21 cellular contexts compared by ENCODE assay signal in the genomic region with DNA sequence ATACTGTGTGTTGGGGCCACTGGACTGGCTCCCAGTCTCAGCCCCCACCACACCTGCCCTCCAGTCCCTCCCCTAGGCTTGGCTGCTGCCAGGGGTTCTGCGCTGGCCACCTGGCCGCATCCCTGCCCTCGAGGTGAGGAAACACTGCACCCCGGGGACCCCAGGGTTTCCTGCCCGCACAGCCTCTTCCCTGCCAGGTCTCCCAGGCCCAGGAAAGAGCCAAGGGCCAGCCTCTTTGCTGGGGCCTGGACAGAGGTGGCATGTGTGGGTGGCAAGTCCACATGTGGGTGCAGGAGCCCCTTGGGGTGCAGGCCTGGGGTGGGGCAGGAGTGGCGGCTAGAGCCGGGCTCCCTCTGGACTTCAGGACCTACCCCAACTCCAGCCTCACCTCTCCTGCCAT. TPM values are rescaled to one million over a fixed set of nuclear protein-coding genes. Genes with fewer than 3 reads are reported as not detected.
DNase-seq lines count a peak whose midpoint lies in the region; ATAC-seq and TF ChIP-seq lines count a peak whose summit lies in the region.
"Had no signal": no experiment of that assay in that cellular context is flagged by ENCODE, and none has a peak within 500 bp of the region (broad histone marks: within the 10 kb centered on the region; RNA-seq: fewer than 3 reads in every experiment).

No MANE protein-coding gene starts in this region.

- peaks cover 19% of the 10 kb centered on the region for H3K27me3 Mint-ChIP-seq in activated naive CD4-positive, alpha-beta T cell treated with anti-CD3 and anti-CD28 coated beads for 36 hours (ENCODE audit: low read depth)

- ATAC-seq in body of pancreas (no peak), left lobe of liver (no peak)
- ATAC-seq: left ventricle myocardium superior; stimulated activated naive CD8-positive, alpha-beta T cell treated with anti-CD3 and anti-CD28 coated beads, Interleukin-15, Interleukin-2, amounts not matched to agents 100 U/mL and 50 U/mL, for 24 hours had no signal

- H3K4me3 ChIP-seq in H7 (ENCODE audit: insufficient read depth, low read depth, low read length) (no peak overlapping the region), body of pancreas (no peak overlapping the region), transverse colon (no peak overlapping the region), ascending aorta (no peak overlapping the region), MG63 (no peak overlapping the region)
- H3K4me3 ChIP-seq: coronary artery had no signal

- H3K27ac ChIP-seq in body of pancreas, result peak overlapping the region; percentile 74 to 94 (median 88)
- H3K27ac ChIP-seq in transverse colon, result peak overlapping the region in 3 of 4 donors; percentile 93 to 94 (median 94)
- H3K27ac ChIP-seq in ascending aorta, result peak overlapping the region in 1 of 2 donors; percentile 20
- H3K27ac ChIP-seq: parathyroid adenoma had no signal

- TF ChIP-seq POLR2A in body of pancreas (IDR thresholded peaks at IDR 0.05) (no peak), transverse colon (IDR thresholded peaks at IDR 0.05) (no peak)

- DNase-seq in H7 (peak; percentile 64), body of pancreas (no peak), left lobe of liver (ENCODE audit: low spot score) (peak; percentile 45), transverse colon (no peak), germinal center (ENCODE audit: low spot score) (no peak), ascending aorta (ENCODE audit: low spot score in 2 of 2) (no peak), MG63 (no peak)
- no peak for DNase-seq in activated naive CD4-positive, alpha-beta T cell treated with anti-CD3 and anti-CD28 coated beads for 36 hours
- DNase-seq: activated CD4-positive, alpha-beta T cell treated with anti-CD3 and anti-CD28 coated beads, Interleukin-2, amount 50 U/mL, for 4 hours; activated naive CD4-positive, alpha-beta T cell treated with Interleukin-2 at 50 U/mL for 16 hours; activated T-cell treated with anti-CD3 and anti-CD28 coated beads for 4 hours; DMS53; erythroblast; left ventricle myocardium superior; NCI-H146; NCI-H774; stimulated activated CD4-positive, alpha-beta T cell treated with anti-CD3 and anti-CD28 coated beads, Interleukin-1b, Interleukin-23, amount 100 ng/mL, for 48 hours; stimulated activated naive CD8-positive, alpha-beta T cell treated with anti-CD3 and anti-CD28 coated beads, Interleukin-15, Interleukin-2, amounts not matched to agents 100 U/mL and 50 U/mL, for 24 hours had no signal

- H3K9me3 Mint-ChIP-seq in activated naive CD4-positive, alpha-beta T cell treated with anti-CD3 and anti-CD28 coated beads for 36 hours, result no peaks in the 10 kb centered on the region

- H3K9me3 ChIP-seq in body of pancreas, result no peaks in the 10 kb centered on the region
- no peaks in the 10 kb centered on the region for H3K9me3 ChIP-seq in transverse colon
- no peaks in the 10 kb centered on the region for H3K9me3 ChIP-seq in ascending aorta
- H3K9me3 ChIP-seq in MG63, result no peaks in the 10 kb centered on the region

- H3K4me1 Mint-ChIP-seq in activated naive CD4-positive, alpha-beta T cell treated with anti-CD3 and anti-CD28 coated beads for 36 hours (ENCODE audit: low read depth), result peaks cover 5% of the 10 kb centered on the region

- in situ Hi-C loops in transverse colon (cut with MboI; ENCODE audit: low pct_ligation_motif_present in 1 of 4, low pct_unique_long_range_greater_than_20kb in 1 of 4, low sequenced_read_pairs in 3 of 4), result no loop called here

- TF ChIP-seq CTCF in body of pancreas (IDR thresholded peaks at IDR 0.05) (no peak), transverse colon (IDR thresholded peaks at IDR 0.05) (no peak), ascending aorta (IDR thresholded peaks at IDR 0.05) (no peak)

- CTCF ChIA-PET in activated naive CD4-positive, alpha-beta T cell treated with anti-CD3 and anti-CD28 coated beads for 36 hours (lab: Charles Lee), result no interaction called here

- WGBS in body of pancreas, 2 donors, result 70 to 80% methylated on average over 3 to 7 of the region's 7 CpGs
- WGBS in transverse colon (ENCODE audit: low coverage in 1 of 2), 2 donors, result 71% methylated on average over 7 of the region's 7 CpGs; no CpG with 5 or more reads in 1 of the 2 donors

- H3K27me3 ChIP-seq in H7 (ENCODE audit: control insufficient read depth, insufficient read depth, low read length), result peaks cover 13% of the 10 kb centered on the region
- no peaks in the 10 kb centered on the region for H3K27me3 ChIP-seq in body of pancreas
- peaks cover 10% of the 10 kb centered on the region for H3K27me3 ChIP-seq in transverse colon
- no peaks in the 10 kb centered on the region for H3K27me3 ChIP-seq in ascending aorta
- no peaks in the 10 kb centered on the region for H3K27me3 ChIP-seq in MG63

- no peak for TF ChIP-seq EP300 in transverse colon (IDR thresholded peaks at IDR 0.05; ENCODE audit: low read depth)

- no peak overlapping the region for H3K27ac Mint-ChIP-seq in activated naive CD4-positive, alpha-beta T cell treated with anti-CD3 and anti-CD28 coated beads for 36 hours
- H3K27ac Mint-ChIP-seq: CD14-positive monocyte had no signal

- no peak overlapping the region for H3K4me3 Mint-ChIP-seq in activated naive CD4-positive, alpha-beta T cell treated with anti-CD3 and anti-CD28 coated beads for 36 hours
- H3K4me3 Mint-ChIP-seq: CD14-positive monocyte had no signal

- peaks cover 85% of the 10 kb centered on the region for H3K4me1 ChIP-seq in body of pancreas
- H3K4me1 ChIP-seq in transverse colon, result peaks cover 22 to 77% (median 67%) of the 10 kb centered on the region in 4 donors
- peaks cover 0 to 21% of the 10 kb centered on the region in 2 donors for H3K4me1 ChIP-seq in ascending aorta
- H3K4me1 ChIP-seq: parathyroid adenoma had no signal

- intact Hi-C loops in body of pancreas (cut with DNase I), result no loop called here
- intact Hi-C loops in transverse colon (cut with DNase I; ENCODE audit: low total_unique reads), result no loop called here
- intact Hi-C loops in activated naive CD4-positive, alpha-beta T cell treated with anti-CD3 and anti-CD28 coated beads for 36 hours (cut with micrococcal nuclease), result no loop called here
- intact Hi-C loops in ascending aorta (cut with DNase I), result no loop called here

- H3K36me3 Mint-ChIP-seq in activated naive CD4-positive, alpha-beta T cell treated with anti-CD3 and anti-CD28 coated beads for 36 hours (ENCODE audit: low read depth), result no peaks in the 10 kb centered on the region

- no peaks in the 10 kb centered on the region for H3K36me3 ChIP-seq in H7 (replicated peaks; ENCODE audit: control insufficient read depth, insufficient read depth, low read length)
- no peaks in the 10 kb centered on the region for H3K36me3 ChIP-seq in body of pancreas (replicated peaks in 1 of 2; ENCODE audit: insufficient read depth in 1 of 2, low read depth in 2 of 2)
- H3K36me3 ChIP-seq in transverse colon, result no peaks in the 10 kb centered on the region
- H3K36me3 ChIP-seq in ascending aorta, result no peaks in the 10 kb centered on the region
- H3K36me3 ChIP-seq in MG63, result peaks cover 14% of the 10 kb centered on the region

RNA-seq across cellular contexts. Expression of gene EPS8L2, which starts 2.5 kb away (rescaled TPM):
- total RNA-seq in H7 (2014; rRNA removed; shearing (Covaris generic)), result 3.7 and 18.8 TPM in 2 replicates
- total RNA-seq in body of pancreas (100 to 1,000 TPM; 126 to 153 TPM), left lobe of liver (190 TPM), transverse colon (1,000 to 10,000 TPM in 1 of 4 donors, 100 to 1,000 TPM in 3; 257 to 1,130 (median 322) TPM), ascending aorta (76.7 TPM)
- 1 to 10 TPM; 7.1 to 8.1 TPM for total RNA-seq in activated naive CD4-positive, alpha-beta T cell treated with anti-CD3 and anti-CD28 coated beads for 36 hours
- 10.7 and 23.4 TPM in 2 replicates for total RNA-seq in MG63 (2014; rRNA removed; shearing (Covaris generic); ENCODE audit: low replicate concordance)

RNA-seq across cellular contexts. Expression of gene TMEM80, which starts 12.9 kb away (rescaled TPM):
- 27.0 and 36.0 TPM in 2 replicates for total RNA-seq in H7 (2014; rRNA removed; shearing (Covaris generic))
- 10 to 100 TPM; 21.8 to 36.3 TPM for total RNA-seq in body of pancreas
- total RNA-seq in left lobe of liver, result 16.8 TPM
- total RNA-seq in transverse colon, result 100 to 1,000 TPM in 1 of 4 donors, 10 to 100 TPM in 3; 19.3 to 121 (median 41.8) TPM
- total RNA-seq in activated naive CD4-positive, alpha-beta T cell treated with anti-CD3 and anti-CD28 coated beads for 36 hours, result 1 to 10 TPM; 5.6 to 6.0 TPM
- total RNA-seq in ascending aorta, result 1.3 TPM
- total RNA-seq in MG63 (2014; rRNA removed; shearing (Covaris generic); ENCODE audit: low replicate concordance), result 32.4 and 98.7 TPM in 2 replicates

RNA-seq across cellular contexts. Expression of gene DEAF1, which starts 13.5 kb away (rescaled TPM):
- total RNA-seq in H7 (2014; rRNA removed; shearing (Covaris generic)), result 69.0 and 74.6 TPM in 2 replicates
- 10 to 100 TPM; 15.8 to 28.0 TPM for total RNA-seq in body of pancreas
- 14.8 TPM for total RNA-seq in left lobe of liver
- total RNA-seq in transverse colon, result 10 to 100 TPM; 24.4 to 84.5 (median 34.0) TPM
- total RNA-seq in activated naive CD4-positive, alpha-beta T cell treated with anti-CD3 and anti-CD28 coated beads for 36 hours, result 10 to 100 TPM; 57.5 to 67.9 TPM
- 60.5 TPM for total RNA-seq in ascending aorta
- 14.8 and 34.6 TPM in 2 replicates for total RNA-seq in MG63 (2014; rRNA removed; shearing (Covaris generic); ENCODE audit: low replicate concordance)

RNA-seq across cellular contexts. Expression of gene TALDO1, which starts 38.8 kb away (rescaled TPM):
- 264 and 269 TPM in 2 replicates for total RNA-seq in H7 (2014; rRNA removed; shearing (Covaris generic))
- total RNA-seq in body of pancreas (100 to 1,000 TPM in 1 of 2 donors, 10 to 100 TPM in 1; 78.9 to 119 TPM), left lobe of liver (147 TPM), transverse colon (100 to 1,000 TPM; 124 to 164 (median 141) TPM), ascending aorta (245 TPM)
- 100 to 1,000 TPM; 327 to 360 TPM for total RNA-seq in activated naive CD4-positive, alpha-beta T cell treated with anti-CD3 and anti-CD28 coated beads for 36 hours
- total RNA-seq in MG63 (2014; rRNA removed; shearing (Covaris generic); ENCODE audit: low replicate concordance), result 200 and 209 TPM in 2 replicates

Comparison
In these comparisons a context has a peak if more than half of its experiments do, and no peak if none do; other contexts are left out.
1. DNase-seq: peak in H7 (single experiment) and left lobe of liver (single experiment); none in body of pancreas (0 of 4), transverse colon (single experiment), germinal center (single experiment), activated naive CD4-positive, alpha-beta T cell treated with anti-CD3 and anti-CD28 coated beads for 36 hours (single experiment), ascending aorta (0 of 2) and MG63 (single experiment).